24 cellular contexts compared by ENCODE assay signal in genomic region chr3:124101643-124102042, GRCh38.
DNase-seq lines count a peak whose midpoint lies in the region; ATAC-seq and TF ChIP-seq lines count a peak whose summit lies in the region.
"Had no signal": no experiment of that assay in that cellular context is flagged by ENCODE, and none has a peak within 500 bp of the region (broad histone marks: within the 10 kb centered on the region; RNA-seq: fewer than 3 reads in every experiment).

No MANE protein-coding gene starts in this region.

- TF ChIP-seq CTCF in C4-2B (conservative IDR thresholded peaks at IDR 0.05): no peak
- no peak for TF ChIP-seq CTCF in glutamatergic neuron (IDR thresholded peaks at IDR 0.05; ENCODE audit: partially characterized antibody, unreplicated experiment)

- H3K9me3 Mint-ChIP-seq in glutamatergic neuron (ENCODE audit: unreplicated experiment): peaks cover 16% of the 10 kb centered on the region
- H3K9me3 Mint-ChIP-seq: CD4-positive, alpha-beta memory T cell; CD4-positive, CD25-positive, alpha-beta regulatory T cell; CD8-positive, alpha-beta memory T cell had no signal

- H3K27ac Mint-ChIP-seq in glutamatergic neuron (ENCODE audit: unreplicated experiment): no peak overlapping the region
- H3K27ac Mint-ChIP-seq: B cell; CD14-positive monocyte; CD4-positive, alpha-beta memory T cell; CD4-positive, CD25-positive, alpha-beta regulatory T cell; CD8-positive, alpha-beta memory T cell had no signal

- H3K36me3 Mint-ChIP-seq in glutamatergic neuron (ENCODE audit: unreplicated experiment): no peaks in the 10 kb centered on the region
- H3K36me3 Mint-ChIP-seq: CD14-positive monocyte; CD4-positive, alpha-beta memory T cell; CD4-positive, CD25-positive, alpha-beta regulatory T cell; CD8-positive, alpha-beta memory T cell had no signal

- ATAC-seq in HG02884 (IDR thresholded peaks at IDR 0.05; ENCODE audit: unreplicated experiment): no peak
- ATAC-seq: A549 had no signal

- H3K4me1 Mint-ChIP-seq in glutamatergic neuron (ENCODE audit: low read depth, unreplicated experiment): peaks cover 42% of the 10 kb centered on the region
- H3K4me1 Mint-ChIP-seq: B cell; CD14-positive monocyte; CD4-positive, alpha-beta memory T cell; CD4-positive, CD25-positive, alpha-beta regulatory T cell; CD8-positive, alpha-beta memory T cell had no signal

- peak overlapping the region; percentile 36; the same call in 1 of the 2 replicates for H3K27ac ChIP-seq in C4-2B
- H3K27ac ChIP-seq: 22Rv1; A549; BLaER1 treated with 17β-estradiol and CSF1 and Interleukin-3, amounts not matched to agents 10 nM and 100 nM had no signal

- peak overlapping the region; percentile 7 for H3K4me3 Mint-ChIP-seq in glutamatergic neuron (ENCODE audit: unreplicated experiment)
- H3K4me3 Mint-ChIP-seq: B cell; CD14-positive monocyte; CD4-positive, alpha-beta memory T cell; CD4-positive, CD25-positive, alpha-beta regulatory T cell; CD8-positive, alpha-beta memory T cell had no signal

- peaks cover 5% of the 10 kb centered on the region for H3K27me3 Mint-ChIP-seq in glutamatergic neuron (ENCODE audit: unreplicated experiment)
- H3K27me3 Mint-ChIP-seq: CD4-positive, CD25-positive, alpha-beta regulatory T cell had no signal

- DNase-seq in cerebellar cortex (ENCODE audit: low spot score) (peak; percentile 93), cerebellum (ENCODE audit: low spot score) (peak; percentile 78), glutamatergic neuron (no peak), NCI-H2171 (lab: John Stamatoyannopoulos, UW) (no peak), dermis blood vessel endothelial cell (no peak)
- DNase-seq: AML-193; CD4-positive, alpha-beta memory T cell; CD4-positive, CD25-positive, alpha-beta regulatory T cell; CD8-positive, alpha-beta memory T cell; COR-L47; DMS 273 treated with DMSO at 0.1 percent for 48 hours; DMS153; DMS53; DMS79; DND-41; EL; GF-D8 had no signal

Comparison
In these comparisons a context has a peak if more than half of its experiments do, and no peak if none do; other contexts are left out.
1. DNase-seq: peak in cerebellar cortex (single experiment) and cerebellum (single experiment); none in glutamatergic neuron (single experiment), NCI-H2171 (single experiment) and dermis blood vessel endothelial cell (single experiment).